Comparison of ENCODE assay signal across 7 cellular contexts in the genomic region with DNA sequence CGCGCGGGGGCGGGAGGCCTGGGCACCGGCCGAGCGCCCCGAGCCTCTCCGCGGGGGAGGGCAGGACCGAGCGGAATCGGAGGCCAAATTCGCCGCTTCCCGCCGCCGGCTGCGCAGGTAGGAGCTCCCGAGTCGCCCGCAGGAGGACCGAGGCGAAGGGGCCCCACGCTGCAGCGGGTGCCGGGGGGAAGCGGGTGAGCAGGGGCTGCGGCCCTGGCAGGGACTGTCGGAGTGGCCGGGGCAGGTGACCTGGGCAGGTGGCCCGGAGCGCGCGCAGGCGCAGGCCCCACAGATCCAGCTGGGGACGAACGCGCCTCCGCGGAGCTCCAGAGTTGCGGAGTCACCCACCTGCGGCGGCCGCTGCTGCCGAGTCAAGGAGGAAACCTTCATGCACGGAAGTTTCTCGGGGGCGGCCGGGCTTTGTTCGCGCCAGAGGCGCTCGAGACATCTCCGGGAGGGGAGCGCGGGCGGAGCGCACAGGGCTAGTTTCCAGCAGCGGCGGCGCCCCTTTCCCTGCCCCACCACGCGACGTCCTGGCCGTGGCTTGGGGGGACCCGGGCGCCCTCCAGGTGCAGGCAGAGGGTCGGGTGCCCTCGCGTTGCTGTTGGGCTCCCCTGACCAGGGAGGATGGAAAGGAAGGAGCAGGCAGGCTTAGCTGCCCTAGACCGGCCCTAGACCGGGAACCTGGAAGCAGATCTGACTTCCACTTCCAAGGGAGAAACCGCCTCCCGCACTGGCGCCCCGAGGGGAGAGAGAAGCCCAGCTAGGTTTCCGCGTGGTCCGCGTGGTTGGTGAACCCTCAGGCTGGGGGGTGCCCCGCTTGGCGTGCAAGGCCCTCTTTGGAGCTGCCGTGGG. TPM values are rescaled to one million over a fixed set of nuclear protein-coding genes. Genes with fewer than 3 reads are reported as not detected.
DNase-seq lines count a peak whose midpoint lies in the region; ATAC-seq lines count a peak whose summit lies in the region.

No MANE protein-coding gene starts in this region.

- H3K27me3 ChIP-seq in right cardiac atrium (ENCODE audit: control insufficient read depth, insufficient read depth) = no peaks in the 10 kb centered on the region

- DNase-seq in RKO (ENCODE audit: low spot score) = peak; percentile 54
- peak; percentile 81 for DNase-seq in activated naive CD4-positive, alpha-beta T cell treated with anti-CD3 and anti-CD28 coated beads, Interleukin-2, amount 10 ng/mL, durations not matched to agents 7 days and 5 days
- peak in 2 of 3 donors; percentile 73 to 78 for DNase-seq in right cardiac atrium
- DNase-seq in iPS-NIHi7 (ENCODE audit: extremely low spot score) = no peak

- H3K4me3 ChIP-seq in right cardiac atrium (ENCODE audit: low read length) = peak overlapping the region; percentile 49
- peak overlapping the region; percentile 40 to 55 (median 46) for H3K4me3 ChIP-seq in skin epidermis

- no peaks in the 10 kb centered on the region for H3K4me1 ChIP-seq in right cardiac atrium (ENCODE audit: control insufficient read depth, insufficient read depth, low read length)

- peak; percentile 20 for ATAC-seq in GM18861 (IDR thresholded peaks at IDR 0.05; ENCODE audit: unreplicated experiment)
- ATAC-seq in HG03025 (IDR thresholded peaks at IDR 0.05; ENCODE audit: low FRiP score, unreplicated experiment) = peak; percentile 12
- peak; percentile 1 to 3 for ATAC-seq in right cardiac atrium

- H3K4me3 Mint-ChIP-seq in activated naive CD4-positive, alpha-beta T cell treated with anti-CD3 and anti-CD28 coated beads, Interleukin-2, amount 10 ng/mL, durations not matched to agents 7 days and 5 days = peak overlapping the region; percentile 88

- H3K27ac ChIP-seq in right cardiac atrium (ENCODE audit: low read length) = peak overlapping the region; percentile 3
- peak overlapping the region in 16 of 21 experiments; percentile 5 to 74 (median 61) for H3K27ac ChIP-seq in skin epidermis

- WGBS in right cardiac atrium = under 1% methylated on average over 84 of the region's 84 CpGs

- H3K4me1 Mint-ChIP-seq in activated naive CD4-positive, alpha-beta T cell treated with anti-CD3 and anti-CD28 coated beads, Interleukin-2, amount 10 ng/mL, durations not matched to agents 7 days and 5 days = peaks cover 53% of the 10 kb centered on the region

- intact Hi-C loops in right cardiac atrium (cut with DNase I) = no loop called here

- peaks cover 26% of the 10 kb centered on the region for H3K36me3 Mint-ChIP-seq in activated naive CD4-positive, alpha-beta T cell treated with anti-CD3 and anti-CD28 coated beads, Interleukin-2, amount 10 ng/mL, durations not matched to agents 7 days and 5 days

- CTCF ChIA-PET in activated naive CD4-positive, alpha-beta T cell treated with anti-CD3 and anti-CD28 coated beads, Interleukin-2, amount 10 ng/mL, durations not matched to agents 7 days and 5 days (lab: Charles Lee) = interaction anchor here (0.6 to 2.1 kb wide), 8 partner anchors 9 to 233 kb away, joined by 3 to 8 read pairs (median 3); a partner anchor contains a TSS

- peaks cover 33% of the 10 kb centered on the region for H3K27me3 Mint-ChIP-seq in activated naive CD4-positive, alpha-beta T cell treated with anti-CD3 and anti-CD28 coated beads, Interleukin-2, amount 10 ng/mL, durations not matched to agents 7 days and 5 days

- no peaks in the 10 kb centered on the region for H3K9me3 Mint-ChIP-seq in activated naive CD4-positive, alpha-beta T cell treated with anti-CD3 and anti-CD28 coated beads, Interleukin-2, amount 10 ng/mL, durations not matched to agents 7 days and 5 days

- no peaks in the 10 kb centered on the region for H3K9me3 ChIP-seq in right cardiac atrium (ENCODE audit: control insufficient read depth, low read length)

- peak overlapping the region; percentile 80 for H3K27ac Mint-ChIP-seq in activated naive CD4-positive, alpha-beta T cell treated with anti-CD3 and anti-CD28 coated beads, Interleukin-2, amount 10 ng/mL, durations not matched to agents 7 days and 5 days

RNA-seq across cellular contexts. Expression of a gene that starts 0.6 kb away (rescaled TPM):
- total RNA-seq in right cardiac atrium = 1 to 10 TPM; 4.1 to 8.4 (median 5.3) TPM
- 15.5 TPM for polyA plus RNA-seq in right cardiac atrium
